Comparison of ENCODE assay signal across 9 cellular contexts in the genomic region with DNA sequence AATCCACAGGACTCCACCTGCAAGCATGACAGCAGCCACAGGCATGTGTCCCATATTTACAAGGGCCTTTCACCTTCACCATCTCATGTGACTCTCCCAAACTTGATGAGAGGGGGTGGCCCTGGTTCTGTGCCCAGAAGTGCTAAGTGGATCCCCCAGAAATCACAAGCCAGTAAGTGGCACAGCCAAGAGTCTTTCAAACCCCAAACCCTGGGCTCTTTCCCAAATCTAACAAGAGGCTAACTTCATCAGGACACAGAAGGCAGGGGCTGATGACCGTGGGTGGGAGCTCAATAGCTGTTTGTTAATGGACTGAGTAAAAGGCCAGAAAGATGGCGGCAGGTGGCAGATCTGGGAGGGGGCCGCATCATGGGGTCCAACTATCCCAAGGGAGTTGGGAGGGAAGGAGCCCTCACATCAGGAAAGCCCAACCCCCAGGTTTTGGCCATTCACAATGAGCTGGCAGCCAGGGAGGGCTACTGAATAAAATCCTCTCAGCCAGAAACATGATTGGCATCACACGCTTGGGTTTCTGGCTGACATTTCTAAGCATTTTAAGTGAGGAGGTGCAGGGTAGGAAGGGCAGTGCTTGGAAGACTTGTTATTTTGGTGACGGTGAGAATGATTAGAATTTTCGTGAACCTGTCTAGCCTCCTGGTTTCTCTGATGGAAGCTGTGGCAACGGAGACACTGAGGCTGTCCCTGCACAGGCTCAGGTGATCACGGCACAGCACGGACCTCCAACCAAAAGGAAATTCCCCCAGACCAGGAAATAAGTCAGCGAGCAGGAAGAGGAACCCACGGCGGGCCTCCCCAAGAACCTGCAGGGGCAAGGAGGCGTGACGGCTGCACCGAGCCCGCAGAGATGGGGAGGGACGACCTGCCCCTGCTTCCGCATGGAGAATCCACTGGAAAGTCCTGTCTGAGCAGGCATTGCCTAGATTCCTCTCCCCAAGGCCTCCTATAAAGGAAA.
DNase-seq lines count a peak whose midpoint lies in the region; ATAC-seq, FAIRE-seq and TF ChIP-seq lines count a peak whose summit lies in the region.
"Had no signal": no experiment of that assay in that cellular context is flagged by ENCODE, and none has a peak within 500 bp of the region (broad histone marks: within the 10 kb centered on the region; RNA-seq: fewer than 3 reads in every experiment).

No MANE protein-coding gene starts in this region.

- no peak for TF ChIP-seq POLR2A in HepG2 (IDR thresholded peaks at IDR 0.05; ENCODE audit: insufficient read depth in 1 of 2, low read depth in 2 of 2, low read length in 2 of 2)

- H3K9me3 ChIP-seq in pancreas (no peaks in the 10 kb centered on the region), tibial artery (no peaks in the 10 kb centered on the region), HepG2 (ENCODE audit: low read length) (no peaks in the 10 kb centered on the region)

- BruUV-seq in HepG2 (replicated peaks; lab: Mats Ljungman, UMichigan): no TSS peak

- no peaks in the 10 kb centered on the region for H3K27me3 Mint-ChIP-seq in activated T-cell treated with anti-CD3 and anti-CD28 coated beads, Interleukin-2, amount 50 U/mL, for 4 hours (ENCODE audit: low read depth)

- no peak for TF ChIP-seq CTCF in GM12875 (IDR thresholded peaks at IDR 0.05; ENCODE audit: borderline replicate concordance, insufficient read depth, low read depth, low read length)
- TF ChIP-seq CTCF in pancreas (IDR thresholded peaks at IDR 0.05): no peak
- TF ChIP-seq CTCF in tibial artery (IDR thresholded peaks at IDR 0.05): no peak
- no peak for TF ChIP-seq CTCF in HepG2 (CRISPR knock-in tag; IDR thresholded peaks at IDR 0.05)

- no peaks in the 10 kb centered on the region for H3K9me3 Mint-ChIP-seq in activated T-cell treated with anti-CD3 and anti-CD28 coated beads, Interleukin-2, amount 50 U/mL, for 4 hours

- 76 to 84% methylated on average over 18 of the region's 18 CpGs for WGBS in pancreas, 2 donors
- 87% methylated on average over 17 of the region's 18 CpGs for WGBS in HepG2 (ENCODE audit: low lambda C conversion rate)

- FAIRE-seq in pancreas (lab: Jason Lieb, UNC): no peak
- FAIRE-seq in HepG2 (lab: Jason Lieb, UNC): no peak

- CTCF ChIA-PET in HepG2 (lab: Yijun Ruan, JAX; ENCODE audit: low intra/inter-chr PET ratio, low total read pairs): no interaction called here

- no peak for TF ChIP-seq EP300 in HepG2 (IDR thresholded peaks at IDR 0.05; ENCODE audit: low read depth in 2 of 2, low read length in 2 of 2)
- no peak for TF ChIP-seq EP300 in HepG2 (CRISPR knock-in tag; IDR thresholded peaks at IDR 0.05; ENCODE audit: borderline replicate concordance)

- in situ Hi-C loops in HepG2 (cut with HindIII; ENCODE audit: extremely low pct_ligation_motif_present, low pct_unique_long_range_greater_than_20kb): no loop called here

- H3K79me2 ChIP-seq in HepG2 (ENCODE audit: insufficient read depth, low read length): no peaks in the 10 kb centered on the region

- H3K4me3 ChIP-seq in GM12875 (ENCODE audit: low read depth, low read length): peak overlapping the region; percentile 5
- H3K4me3 ChIP-seq in pancreas: no peak overlapping the region
- no peak overlapping the region for H3K4me3 ChIP-seq in tibial artery
- H3K4me3 ChIP-seq in HepG2 (replicated peaks in 1 of 3; ENCODE audit: insufficient read depth in 1 of 3, low read depth in 2 of 3, low read length in 3 of 3): no peak overlapping the region

- H2AFZ ChIP-seq in HepG2 (ENCODE audit: low read length): no peak overlapping the region

- H3K36me3 ChIP-seq in pancreas (no peaks in the 10 kb centered on the region), tibial artery (peaks cover 5 to 23% (median 6%) of the 10 kb centered on the region in 3 donors), HepG2 (replicated peaks in 1 of 2; ENCODE audit: control insufficient read depth in 1 of 2, insufficient read depth in 2 of 2, low read length in 2 of 2) (no peaks in the 10 kb centered on the region)

- H4K20me1 ChIP-seq in HepG2 (ENCODE audit: insufficient read depth, low read length): no peaks in the 10 kb centered on the region

- no peak overlapping the region for H3K4me3 Mint-ChIP-seq in activated T-cell treated with anti-CD3 and anti-CD28 coated beads, Interleukin-2, amount 50 U/mL, for 4 hours

- intact Hi-C loops in pancreas (cut with DNase I): no loop called here
- intact Hi-C loops in tibial artery (cut with DNase I; ENCODE audit: low total_unique reads): no loop called here
- intact Hi-C loops in HepG2 (cut with micrococcal nuclease; ENCODE audit: unreplicated experiment): no loop called here

- no peak for TF ChIP-seq RAD21 in HepG2 (CRISPR knock-in tag; IDR thresholded peaks at IDR 0.05)

- H3K27ac ChIP-seq in pancreas: no peak overlapping the region
- no peak overlapping the region for H3K27ac ChIP-seq in tibial artery
- H3K27ac ChIP-seq in HepG2 (ENCODE audit: extremely low read length, insufficient read depth, low read length): no peak overlapping the region

- no peaks in the 10 kb centered on the region for H3K4me1 ChIP-seq in pancreas
- H3K4me1 ChIP-seq in tibial artery: peaks cover 0 to 50% (median 23%) of the 10 kb centered on the region in 4 donors
- no peaks in the 10 kb centered on the region for H3K4me1 ChIP-seq in HepG2 (ENCODE audit: insufficient read depth, low read length)

- no peak overlapping the region for H3K9ac ChIP-seq in HepG2 (ENCODE audit: insufficient read depth, low read depth, low read length)

- POLR2A ChIA-PET in HepG2 (lab: Yijun Ruan, JAX): no interaction called here

- no peak overlapping the region for H3K4me2 ChIP-seq in HepG2 (ENCODE audit: low read depth, low read length)

- no peak for DNase-seq in activated T-cell treated with anti-CD3 and anti-CD28 coated beads, Interleukin-2, amount 50 U/mL, for 4 hours
- DNase-seq in medulla oblongata (ENCODE audit: extremely low spot score) (peak; percentile 43), pancreas (no peak), tibial artery (no peak), HepG2 (ENCODE audit: low spot score) (no peak)
- no peak for DNase-seq in effector CD8-positive, alpha-beta T cell (lab: John Stamatoyannopoulos, UW)
- DNase-seq: NCI-H1417 treated with DMSO at 0.1 percent for 48 hours had no signal

- peaks cover 91% of the 10 kb centered on the region for H3K4me1 Mint-ChIP-seq in activated T-cell treated with anti-CD3 and anti-CD28 coated beads, Interleukin-2, amount 50 U/mL, for 4 hours (ENCODE audit: low read depth)

- ATAC-seq in GM21717 (IDR thresholded peaks at IDR 0.05; ENCODE audit: unreplicated experiment) (peak; percentile 42), pancreas (no peak), HepG2 (no peak)
- ATAC-seq in activated T-cell treated with anti-CD3 and anti-CD28 coated beads, Interleukin-2, amount 50 U/mL, for 4 hours: peak; percentile 18 to 24

- peaks cover 61% of the 10 kb centered on the region for H3K36me3 Mint-ChIP-seq in activated T-cell treated with anti-CD3 and anti-CD28 coated beads, Interleukin-2, amount 50 U/mL, for 4 hours (ENCODE audit: insufficient read depth)

- no peaks in the 10 kb centered on the region for H3K27me3 ChIP-seq in pancreas
- no peaks in the 10 kb centered on the region for H3K27me3 ChIP-seq in tibial artery
- no peaks in the 10 kb centered on the region for H3K27me3 ChIP-seq in HepG2 (ENCODE audit: control insufficient read depth in 1 of 2, insufficient read depth in 2 of 2, low read length in 2 of 2)

TF ChIP-seq in HepG2, 621 proteins besides CTCF, POLR2A, EP300 and RAD21:
- TF ChIP-seq ZNF782 (CRISPR knock-in tag; IDR thresholded peaks at IDR 0.05; ENCODE audit: borderline replicate concordance): no peak
- TF ChIP-seq ZNF441 (CRISPR knock-in tag; IDR thresholded peaks at IDR 0.05; ENCODE audit: borderline replicate concordance): no peak
- TF ChIP-seq THYN1 (CRISPR knock-in tag; IDR thresholded peaks at IDR 0.05; ENCODE audit: borderline replicate concordance, low read depth): no peak
- TF ChIP-seq HNRNPL (IDR thresholded peaks at IDR 0.05; ENCODE audit: low read depth, low read length): no peak
- TF ChIP-seq, protein P1, sequence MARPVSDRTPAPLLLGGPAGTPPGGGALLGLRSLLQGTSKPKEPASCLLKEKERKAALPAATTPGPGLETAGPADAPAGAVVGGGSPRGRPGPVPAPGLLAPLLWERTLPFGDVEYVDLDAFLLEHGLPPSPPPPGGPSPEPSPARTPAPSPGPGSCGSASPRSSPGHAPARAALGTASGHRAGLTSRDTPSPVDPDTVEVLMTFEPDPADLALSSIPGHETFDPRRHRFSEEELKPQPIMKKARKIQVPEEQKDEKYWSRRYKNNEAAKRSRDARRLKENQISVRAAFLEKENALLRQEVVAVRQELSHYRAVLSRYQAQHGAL (CRISPR knock-in tag; IDR thresholded peaks at IDR 0.05; ENCODE audit: not compliant biosample characterization): no peak
- no peak for TF ChIP-seq U2AF2 (IDR thresholded peaks at IDR 0.05; ENCODE audit: low read depth, low read length)
- no peak for TF ChIP-seq AGO1 (IDR thresholded peaks at IDR 0.05; ENCODE audit: low read depth, low read length, poor library complexity, severe bottlenecking)
- TF ChIP-seq CEBPB (IDR thresholded peaks at IDR 0.05; ENCODE audit: borderline replicate concordance, low read depth, low read length): no peak
- no peak for TF ChIP-seq PAX8 (CRISPR knock-in tag; IDR thresholded peaks at IDR 0.05; ENCODE audit: borderline replicate concordance)
- no peak for TF ChIP-seq FOXA1 (IDR thresholded peaks at IDR 0.05)
- TF ChIP-seq FOXA1 (CRISPR knock-in tag; IDR thresholded peaks at IDR 0.05): no peak

Comparison
In these comparisons a context has a peak if more than half of its experiments do, and no peak if none do; other contexts are left out.
1. ATAC-seq: peak in GM21717 (single experiment) and activated T-cell treated with anti-CD3 and anti-CD28 coated beads, Interleukin-2, amount 50 U/mL, for 4 hours (2 of 2); none in pancreas (0 of 4) and HepG2 (single experiment).